12 cellular contexts compared by ENCODE assay signal in genomic region chr15:77226652-77227051, GRCh38.
"Had no signal": no experiment of that assay in that cellular context is flagged by ENCODE, and none has a peak within 500 bp of the region (broad histone marks: within the 10 kb centered on the region; RNA-seq: fewer than 3 reads in every experiment).

No MANE protein-coding gene starts in this region.

- H3K27ac Mint-ChIP-seq: activated naive CD4-positive, alpha-beta T cell treated with anti-CD3 and anti-CD28 coated beads, Interleukin-2, amount 10 ng/mL, durations not matched to agents 7 days and 5 days; naive thymus-derived CD4-positive, alpha-beta T cell; stimulated activated memory B cell treated with anti-CD40 and anti-IgM and Interleukin-4, amounts not matched to agents 10 μg/mL and 1 μg/mL and 100 μg/mL, for 72 hours had no signal

- DNase-seq: activated naive CD4-positive, alpha-beta T cell treated with anti-CD3 and anti-CD28 coated beads, Interleukin-2, amount 10 ng/mL, durations not matched to agents 7 days and 5 days; esophagus squamous epithelium; hypothalamus; left ventricle myocardium superior; midbrain; naive thymus-derived CD4-positive, alpha-beta T cell; retina; stimulated activated CD4-positive, alpha-beta T cell treated with anti-CD3 and anti-CD28 coated beads, Interleukin-2, amount 100 ng/mL, for 48 hours; T-helper 2 cell; thyroid gland; uterus had no signal

- H3K9me3 Mint-ChIP-seq: activated naive CD4-positive, alpha-beta T cell treated with anti-CD3 and anti-CD28 coated beads, Interleukin-2, amount 10 ng/mL, durations not matched to agents 7 days and 5 days; naive thymus-derived CD4-positive, alpha-beta T cell; stimulated activated memory B cell treated with anti-CD40 and anti-IgM and Interleukin-4, amounts not matched to agents 10 μg/mL and 1 μg/mL and 100 μg/mL, for 72 hours had no signal

- ATAC-seq: left ventricle myocardium superior; naive thymus-derived CD4-positive, alpha-beta T cell; stimulated activated memory B cell treated with anti-CD40 and anti-IgM and Interleukin-4, amounts not matched to agents 10 μg/mL and 1 μg/mL and 100 μg/mL, for 72 hours had no signal

- H3K4me3 Mint-ChIP-seq: activated naive CD4-positive, alpha-beta T cell treated with anti-CD3 and anti-CD28 coated beads, Interleukin-2, amount 10 ng/mL, durations not matched to agents 7 days and 5 days; naive thymus-derived CD4-positive, alpha-beta T cell; stimulated activated memory B cell treated with anti-CD40 and anti-IgM and Interleukin-4, amounts not matched to agents 10 μg/mL and 1 μg/mL and 100 μg/mL, for 72 hours had no signal

- H3K27me3 Mint-ChIP-seq: activated naive CD4-positive, alpha-beta T cell treated with anti-CD3 and anti-CD28 coated beads, Interleukin-2, amount 10 ng/mL, durations not matched to agents 7 days and 5 days; stimulated activated memory B cell treated with anti-CD40 and anti-IgM and Interleukin-4, amounts not matched to agents 10 μg/mL and 1 μg/mL and 100 μg/mL, for 72 hours had no signal

- H3K36me3 Mint-ChIP-seq: activated naive CD4-positive, alpha-beta T cell treated with anti-CD3 and anti-CD28 coated beads, Interleukin-2, amount 10 ng/mL, durations not matched to agents 7 days and 5 days had no signal
